ENCODE assay signal across 8 cellular contexts in the genomic region with DNA sequence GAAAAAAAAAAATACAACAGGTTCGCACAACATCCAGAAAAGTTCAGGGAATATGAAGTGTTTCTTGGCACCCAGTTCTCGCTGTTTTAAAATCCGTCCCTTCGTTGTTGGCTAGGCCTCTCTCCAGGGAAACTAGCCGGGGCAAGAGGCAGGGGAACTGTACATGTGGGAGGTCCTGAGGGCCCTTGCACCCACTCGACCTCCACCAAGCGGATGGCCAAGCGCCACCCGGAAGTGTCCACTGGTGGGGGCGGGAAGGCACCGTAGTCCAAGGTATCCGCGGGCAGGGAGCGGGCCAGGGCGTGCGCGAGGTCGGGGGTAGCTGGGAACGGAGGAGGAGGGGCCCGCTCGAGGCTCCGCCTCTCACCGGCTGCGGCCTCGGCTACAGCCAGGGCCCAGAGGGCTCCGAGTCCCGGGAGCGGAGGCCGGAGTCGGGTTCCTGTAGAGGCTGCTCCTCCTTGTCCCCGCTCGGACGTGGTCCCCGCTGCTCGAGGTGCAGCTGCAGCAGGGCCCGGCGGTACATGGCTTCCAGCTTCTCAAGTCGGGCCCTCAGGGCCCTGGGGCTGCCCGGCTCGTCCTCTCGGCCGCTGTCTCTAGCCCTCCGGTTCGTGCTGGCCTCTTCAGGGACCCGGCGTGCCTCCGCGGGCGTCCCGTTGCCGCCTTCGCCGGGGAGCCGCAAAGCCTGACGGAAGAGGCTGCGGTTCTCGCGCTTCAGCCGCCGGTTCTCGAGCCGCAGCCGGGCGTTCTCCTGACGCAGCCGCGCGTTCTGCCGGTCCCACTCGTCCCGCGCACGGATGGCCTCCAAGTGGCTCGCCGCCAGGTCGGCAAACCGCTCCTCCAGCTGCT. TPM values are rescaled to one million over a fixed set of nuclear protein-coding genes. Genes with fewer than 3 reads are reported as not detected.
DNase-seq lines count a peak whose midpoint lies in the region; ATAC-seq, FAIRE-seq and TF ChIP-seq lines count a peak whose summit lies in the region.

No MANE protein-coding gene starts in this region.

- peak; percentile 7 for DNase-seq in GM12891 (ENCODE audit: insufficient read length, low spot score)
- no peak for DNase-seq in NT2/D1 (ENCODE audit: low read depth, low spot score)
- DNase-seq in cerebellar cortex (ENCODE audit: low spot score), result peak; percentile 58
- DNase-seq in skeletal muscle cell (ENCODE audit: low read depth), result peak; percentile 29
- DNase-seq in GM19240 (ENCODE audit: insufficient read length, low spot score), result no peak
- no peak for DNase-seq in activated effector memory CD4-positive, alpha-beta T cell treated with anti-CD3 and anti-CD28 coated beads, Interleukin-2, amount 50 U/mL, for 16 hours

- H3K4me3 ChIP-seq in NT2/D1 (ENCODE audit: insufficient read length, low read depth) (peak overlapping the region; percentile 45), iPS-20b (ENCODE audit: low read length) (peak overlapping the region; percentile 54), skeletal muscle cell (ENCODE audit: low read depth, low read length) (peak overlapping the region; percentile 68)

- H3K36me3 ChIP-seq in NT2/D1 (ENCODE audit: insufficient read depth, insufficient read length, low read length) (no peaks in the 10 kb centered on the region), iPS-20b (ENCODE audit: insufficient read depth, low read depth, low read length) (no peaks in the 10 kb centered on the region)

- no peak for TF ChIP-seq POLR2A in GM12891 (IDR thresholded peaks at IDR 0.05; ENCODE audit: low read depth, low read length)

- FAIRE-seq in GM12891 (lab: Jason Lieb, UNC), result no peak

- H3K27me3 ChIP-seq in NT2/D1 (ENCODE audit: insufficient read depth, insufficient read length) (no peaks in the 10 kb centered on the region), iPS-20b (ENCODE audit: insufficient read depth, low read length) (peaks cover 11% of the 10 kb centered on the region; the same call in 1 of the 2 replicates)

- no peak overlapping the region for H3K27ac ChIP-seq in iPS-20b (ENCODE audit: low read length)

- peak; percentile 75 for ATAC-seq in HG03045 (IDR thresholded peaks at IDR 0.05; ENCODE audit: unreplicated experiment)

- H3K9ac ChIP-seq in NT2/D1 (ENCODE audit: insufficient read length, low read depth) (peak overlapping the region; percentile 64), iPS-20b (ENCODE audit: low read depth, low read length) (peak overlapping the region; percentile 58; the same call in 1 of the 2 replicates)

- H3K4me1 ChIP-seq in NT2/D1 (ENCODE audit: insufficient read depth, insufficient read length) (no peaks in the 10 kb centered on the region), iPS-20b (ENCODE audit: insufficient read depth, low read length) (peaks cover 7% of the 10 kb centered on the region; the same call in 1 of the 2 replicates)

- H3K9me3 ChIP-seq in NT2/D1 (ENCODE audit: insufficient read depth, low read length) (no peaks in the 10 kb centered on the region), iPS-20b (ENCODE audit: insufficient read depth, low read depth, low read length) (no peaks in the 10 kb centered on the region)

TF ChIP-seq in GM12891, 5 proteins besides CTCF, POLR2A, EP300 and RAD21:
- no peak for TF ChIP-seq TAF1 (IDR thresholded peaks at IDR 0.05; ENCODE audit: low read depth, low read length)
- no peak for TF ChIP-seq PAX5 (IDR thresholded peaks at IDR 0.05; ENCODE audit: insufficient read depth, low read length, severe bottlenecking)
- no peak for TF ChIP-seq POU2F2 (IDR thresholded peaks at IDR 0.05; ENCODE audit: low read depth, low read length)
- TF ChIP-seq SPI1 (IDR thresholded peaks at IDR 0.05; ENCODE audit: low read depth, low read length), result no peak
- TF ChIP-seq POLR2AphosphoS5 (IDR thresholded peaks at IDR 0.05; ENCODE audit: low read depth, low read length), result no peak

RNA-seq across cellular contexts. Expression of gene TUSC1, which starts 0.7 kb away (rescaled TPM):
- polyA plus RNA-seq in GM12891 (2012; ENCODE audit: low read depth, missing spikeins), result 0.08 TPM

Comparison
In these comparisons a context has a peak if more than half of its experiments do, and no peak if none do; other contexts are left out.
1. DNase-seq: peak in GM12891 (single experiment), cerebellar cortex (single experiment) and skeletal muscle cell (single experiment); none in NT2/D1 (single experiment), GM19240 (single experiment) and activated effector memory CD4-positive, alpha-beta T cell treated with anti-CD3 and anti-CD28 coated beads, Interleukin-2, amount 50 U/mL, for 16 hours (single experiment).
2. Peak in every context shown above with its lines, with median percentiles within 50 percentile points of each other: H3K4me3 ChIP-seq.